Comparison of ENCODE assay signal across 12 cellular contexts in the genomic region with DNA sequence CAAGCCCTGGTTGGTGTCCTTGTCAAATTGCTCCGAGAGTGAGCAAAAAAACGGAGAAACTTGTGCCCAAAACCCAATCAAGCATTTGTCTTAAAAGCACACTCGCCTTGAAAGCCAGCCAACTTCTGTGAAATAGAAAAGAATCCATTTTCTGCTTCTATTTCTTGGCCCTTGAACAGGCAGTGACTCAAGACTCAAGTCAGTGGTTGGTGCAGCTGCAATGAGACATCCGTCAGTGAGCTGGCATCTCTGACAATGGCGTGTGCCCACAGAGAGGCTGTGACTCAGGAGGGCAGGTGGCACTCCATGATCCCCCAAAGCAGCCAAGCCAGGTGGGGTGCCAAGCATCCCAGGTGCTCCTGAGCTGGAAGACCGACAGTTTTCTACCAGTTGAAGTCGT.
DNase-seq lines count a peak whose midpoint lies in the region; ATAC-seq lines count a peak whose summit lies in the region.
"Had no signal": no experiment of that assay in that cellular context is flagged by ENCODE, and none has a peak within 500 bp of the region (broad histone marks: within the 10 kb centered on the region; RNA-seq: fewer than 3 reads in every experiment).

No MANE protein-coding gene starts in this region.

- H3K27me3 ChIP-seq in MG63, result no peaks in the 10 kb centered on the region

- H3K9me3 ChIP-seq in MG63, result 0 out of 2 replicates have a peak, but pooled peaks cover 2% of the 10 kb centered on the region

- H3K4me3 ChIP-seq in MG63, result no peak overlapping the region
- H3K4me3 ChIP-seq: GM23338 had no signal

- H3K27ac Mint-ChIP-seq in stimulated activated memory B cell treated with anti-CD40 and anti-IgM and Interleukin-4, amounts not matched to agents 10 μg/mL and 1 μg/mL and 100 μg/mL, for 72 hours, result no peak overlapping the region
- H3K27ac Mint-ChIP-seq: GM23338 had no signal

- H3K36me3 Mint-ChIP-seq in stimulated activated memory B cell treated with anti-CD40 and anti-IgM and Interleukin-4, amounts not matched to agents 10 μg/mL and 1 μg/mL and 100 μg/mL, for 72 hours, result no peaks in the 10 kb centered on the region

- no peak overlapping the region for H3K4me3 Mint-ChIP-seq in stimulated activated memory B cell treated with anti-CD40 and anti-IgM and Interleukin-4, amounts not matched to agents 10 μg/mL and 1 μg/mL and 100 μg/mL, for 72 hours
- H3K4me3 Mint-ChIP-seq: GM23338 had no signal

- DNase-seq in COR-L47 (lab: John Stamatoyannopoulos, UW), result peak; percentile 55
- DNase-seq in MG63, result peak; percentile 94
- peak; percentile 92 for DNase-seq in astrocyte of the hippocampus (ENCODE audit: low read depth, low spot score)
- DNase-seq in medulla oblongata (ENCODE audit: extremely low spot score), result peak; percentile 87
- DNase-seq in DMS153 (lab: John Stamatoyannopoulos, UW), result no peak
- DNase-seq: activated CD8-positive, alpha-beta memory T cell treated with anti-CD3 and anti-CD28 coated beads, Interleukin-2, amount 50 U/mL, for 4 hours; NCI-H1930; SW 1271 had no signal

- H3K4me1 Mint-ChIP-seq in stimulated activated memory B cell treated with anti-CD40 and anti-IgM and Interleukin-4, amounts not matched to agents 10 μg/mL and 1 μg/mL and 100 μg/mL, for 72 hours, result no peaks in the 10 kb centered on the region
- H3K4me1 Mint-ChIP-seq: GM23338 had no signal

- H3K9me3 Mint-ChIP-seq in stimulated activated memory B cell treated with anti-CD40 and anti-IgM and Interleukin-4, amounts not matched to agents 10 μg/mL and 1 μg/mL and 100 μg/mL, for 72 hours, result no peaks in the 10 kb centered on the region

- H3K27me3 Mint-ChIP-seq in stimulated activated memory B cell treated with anti-CD40 and anti-IgM and Interleukin-4, amounts not matched to agents 10 μg/mL and 1 μg/mL and 100 μg/mL, for 72 hours, result peaks cover 41% of the 10 kb centered on the region

- no peaks in the 10 kb centered on the region; the same call in 1 of the 2 replicates for H3K36me3 ChIP-seq in MG63

- no peak for ATAC-seq in GM19463 (IDR thresholded peaks at IDR 0.05; ENCODE audit: unreplicated experiment)
- no peak for ATAC-seq in HG03095 (IDR thresholded peaks at IDR 0.05; ENCODE audit: unreplicated experiment)
- no peak for ATAC-seq in stimulated activated memory B cell treated with anti-CD40 and anti-IgM and Interleukin-4, amounts not matched to agents 10 μg/mL and 1 μg/mL and 100 μg/mL, for 72 hours
- ATAC-seq: GM23338 had no signal
